12 cellular contexts compared by ENCODE assay signal in genomic region chr5:31664566-31664965, GRCh38. TPM values are rescaled to one million over a fixed set of nuclear protein-coding genes. Genes with fewer than 3 reads are reported as not detected.
DNase-seq lines count a peak whose midpoint lies in the region; ATAC-seq and TF ChIP-seq lines count a peak whose summit lies in the region.
"Had no signal": no experiment of that assay in that cellular context is flagged by ENCODE, and none has a peak within 500 bp of the region (broad histone marks: within the 10 kb centered on the region; RNA-seq: fewer than 3 reads in every experiment).

No MANE protein-coding gene starts in this region.

- TF ChIP-seq CTCF in MCF 10A (IDR thresholded peaks at IDR 0.05; ENCODE audit: unreplicated experiment), result no peak
- no peak for TF ChIP-seq CTCF in breast epithelium (IDR thresholded peaks at IDR 0.05)
- TF ChIP-seq CTCF in Loucy (conservative IDR thresholded peaks at IDR 0.05; ENCODE audit: low read length), result peak; percentile 62
- TF ChIP-seq CTCF in astrocyte of the spinal cord (IDR thresholded peaks at IDR 0.05; ENCODE audit: low read depth, low read length), result no peak
- TF ChIP-seq CTCF in tibial artery (IDR thresholded peaks at IDR 0.05), result no peak
- no peak for TF ChIP-seq CTCF in lower lobe of right lung (IDR thresholded peaks at IDR 0.05)

- no peaks in the 10 kb centered on the region for H4K20me1 ChIP-seq in Loucy (ENCODE audit: insufficient read depth, low read length, poor library complexity, severe bottlenecking)

- no peak for TF ChIP-seq POLR2A in breast epithelium (IDR thresholded peaks at IDR 0.05)

- no peak overlapping the region for H3K9ac ChIP-seq in Loucy (ENCODE audit: low read depth, low read length, poor library complexity, severe bottlenecking)
- H3K9ac ChIP-seq: GM23248 had no signal

- no peak overlapping the region for H3K4me3 Mint-ChIP-seq in MCF 10A (ENCODE audit: unreplicated experiment)
- H3K4me3 Mint-ChIP-seq: CD4-positive, alpha-beta memory T cell had no signal

- H3K4me2 ChIP-seq in Loucy (ENCODE audit: low read depth, low read length, poor library complexity, severe bottlenecking), result no peak overlapping the region

- CTCF ChIA-PET in MCF 10A (lab: Yijun Ruan, JAX), result interaction anchor here (0.5 to 0.7 kb wide), 5 partner anchors 14 to 562 kb away, joined by 3 read pairs; no protein-coding TSS in a partner anchor

- no peak overlapping the region for H2AFZ ChIP-seq in Loucy (ENCODE audit: low read length)
- H2AFZ ChIP-seq: GM23248 had no signal

- POLR2A ChIA-PET in MCF 10A (lab: Yijun Ruan, JAX), result no interaction called here

- H3K36me3 Mint-ChIP-seq in MCF 10A (ENCODE audit: insufficient read depth, unreplicated experiment), result no peaks in the 10 kb centered on the region
- H3K36me3 Mint-ChIP-seq: CD4-positive, alpha-beta memory T cell had no signal

- H3K9me3 ChIP-seq in breast epithelium (no peaks in the 10 kb centered on the region), Loucy (ENCODE audit: insufficient read depth, low read depth, low read length) (no peaks in the 10 kb centered on the region), tibial artery (no peaks in the 10 kb centered on the region), lower lobe of right lung (no peaks in the 10 kb centered on the region)

- H3K27me3 ChIP-seq in breast epithelium (no peaks in the 10 kb centered on the region), Loucy (ENCODE audit: insufficient read depth, low read length, poor library complexity, severe bottlenecking) (no peaks in the 10 kb centered on the region), tibial artery (no peaks in the 10 kb centered on the region), lower lobe of right lung (ENCODE audit: low read depth) (no peaks in the 10 kb centered on the region)

- H3K9me2 ChIP-seq in Loucy (replicated peaks; ENCODE audit: low read depth, low read length), result no peaks in the 10 kb centered on the region

- H3F3A ChIP-seq in Loucy (ENCODE audit: low read depth), result no peaks in the 10 kb centered on the region

- no peak overlapping the region for H3K27ac Mint-ChIP-seq in MCF 10A (ENCODE audit: low read depth, unreplicated experiment)
- H3K27ac Mint-ChIP-seq: CD4-positive, alpha-beta memory T cell had no signal

- in situ Hi-C loops in astrocyte of the spinal cord (cut with HindIII; ENCODE audit: low sequenced_read_pairs), result no loop called here

- H3K4me3 ChIP-seq in breast epithelium (no peak overlapping the region), Loucy (ENCODE audit: low read length, poor library complexity, severe bottlenecking) (no peak overlapping the region), astrocyte of the spinal cord (ENCODE audit: low read depth, low read length) (no peak overlapping the region), tibial artery (no peak overlapping the region), lower lobe of right lung (no peak overlapping the region)
- H3K4me3 ChIP-seq: GM23248 had no signal

- intact Hi-C loops in MCF 10A (cut with micrococcal nuclease), result loop anchor here (10.0 kb wide), 1 partner anchor 140 kb away; no protein-coding TSS in a partner anchor
- intact Hi-C loops in breast epithelium (cut with DNase I; ENCODE audit: low total_unique reads), result no loop called here
- intact Hi-C loops in tibial artery (cut with DNase I; ENCODE audit: low total_unique reads), result no loop called here
- intact Hi-C loops in lower lobe of right lung (cut with DNase I), result no loop called here

- no TSS peak for BruUV-seq in MCF 10A (replicated peaks; lab: Mats Ljungman, UMichigan)

- no peak for ATAC-seq in lower lobe of right lung
- ATAC-seq: right cardiac atrium had no signal

- H3K36me3 ChIP-seq in breast epithelium, result no peaks in the 10 kb centered on the region
- no peaks in the 10 kb centered on the region for H3K36me3 ChIP-seq in Loucy (ENCODE audit: insufficient read depth, low read length)
- H3K36me3 ChIP-seq in tibial artery, result no peaks in the 10 kb centered on the region
- H3K36me3 ChIP-seq in lower lobe of right lung, result no peaks in the 10 kb centered on the region

- H3K27me3 Mint-ChIP-seq in MCF 10A (ENCODE audit: insufficient read depth, unreplicated experiment), result peaks cover 25% of the 10 kb centered on the region

- H3K9me3 Mint-ChIP-seq in MCF 10A (ENCODE audit: unreplicated experiment), result no peaks in the 10 kb centered on the region

- H3K27ac ChIP-seq in breast epithelium (no peak overlapping the region), tibial artery (peak overlapping the region; percentile 71 to 85), lower lobe of right lung (no peak overlapping the region)
- H3K27ac ChIP-seq: GM23248 had no signal

- H3K79me2 ChIP-seq in Loucy (ENCODE audit: insufficient read depth, low read length), result no peaks in the 10 kb centered on the region

- DNase-seq in MCF 10A (ENCODE audit: unreplicated experiment) (peak; percentile 59), breast epithelium (ENCODE audit: low spot score in 2 of 2) (no peak), astrocyte of the spinal cord (ENCODE audit: low read depth, low spot score) (peak; percentile 64), tibial artery (no peak), lower lobe of right lung (no peak)
- no peak for DNase-seq in activated effector memory CD4-positive, alpha-beta T cell treated with Interleukin-2 at 50 U/mL for 16 hours
- no peak for DNase-seq in activated CD4-positive, alpha-beta T cell treated with anti-CD3 and anti-CD28 coated beads for 4 hours
- DNase-seq: activated T-cell treated with anti-CD3 and anti-CD28 coated beads, Interleukin-2, amount 50 U/mL, for 1 hour; CD4-positive, alpha-beta memory T cell; GM23248; right cardiac atrium had no signal

- no peaks in the 10 kb centered on the region for H3K4me1 ChIP-seq in breast epithelium
- H3K4me1 ChIP-seq in Loucy (ENCODE audit: insufficient read depth, low read length, poor library complexity, severe bottlenecking), result no peaks in the 10 kb centered on the region
- peaks cover 0 to 21% (median 8%) of the 10 kb centered on the region in 4 donors for H3K4me1 ChIP-seq in tibial artery
- H3K4me1 ChIP-seq in lower lobe of right lung, result no peaks in the 10 kb centered on the region

- H3K4me1 Mint-ChIP-seq in MCF 10A (ENCODE audit: insufficient read depth, unreplicated experiment), result no peaks in the 10 kb centered on the region
- H3K4me1 Mint-ChIP-seq: CD4-positive, alpha-beta memory T cell had no signal

RNA-seq across cellular contexts. Expression of gene PDZD2, which starts 25.6 kb away (rescaled TPM):
- 22.6 and 23.0 TPM in 2 replicates for total RNA-seq in MCF 10A (2022)
- total RNA-seq in breast epithelium, result 10 to 100 TPM; 16.8 to 23.3 (median 17.7) TPM
- 67.8 TPM for total RNA-seq in lower lobe of right lung
- total RNA-seq: GM23248 had no signal

Comparison
In these comparisons a context has a peak if more than half of its experiments do, and no peak if none do; other contexts are left out.
1. DNase-seq: peak in MCF 10A (single experiment) and astrocyte of the spinal cord (single experiment); none in breast epithelium (0 of 2), tibial artery (0 of 2), activated effector memory CD4-positive, alpha-beta T cell treated with Interleukin-2 at 50 U/mL for 16 hours (single experiment), lower lobe of right lung (single experiment) and activated CD4-positive, alpha-beta T cell treated with anti-CD3 and anti-CD28 coated beads for 4 hours (0 of 2).
2. H3K27ac ChIP-seq: peak in tibial artery (2 of 2); none in breast epithelium (0 of 2) and lower lobe of right lung (single experiment).